Comparison of ENCODE assay signal across 1 cellular context in the genomic region with DNA sequence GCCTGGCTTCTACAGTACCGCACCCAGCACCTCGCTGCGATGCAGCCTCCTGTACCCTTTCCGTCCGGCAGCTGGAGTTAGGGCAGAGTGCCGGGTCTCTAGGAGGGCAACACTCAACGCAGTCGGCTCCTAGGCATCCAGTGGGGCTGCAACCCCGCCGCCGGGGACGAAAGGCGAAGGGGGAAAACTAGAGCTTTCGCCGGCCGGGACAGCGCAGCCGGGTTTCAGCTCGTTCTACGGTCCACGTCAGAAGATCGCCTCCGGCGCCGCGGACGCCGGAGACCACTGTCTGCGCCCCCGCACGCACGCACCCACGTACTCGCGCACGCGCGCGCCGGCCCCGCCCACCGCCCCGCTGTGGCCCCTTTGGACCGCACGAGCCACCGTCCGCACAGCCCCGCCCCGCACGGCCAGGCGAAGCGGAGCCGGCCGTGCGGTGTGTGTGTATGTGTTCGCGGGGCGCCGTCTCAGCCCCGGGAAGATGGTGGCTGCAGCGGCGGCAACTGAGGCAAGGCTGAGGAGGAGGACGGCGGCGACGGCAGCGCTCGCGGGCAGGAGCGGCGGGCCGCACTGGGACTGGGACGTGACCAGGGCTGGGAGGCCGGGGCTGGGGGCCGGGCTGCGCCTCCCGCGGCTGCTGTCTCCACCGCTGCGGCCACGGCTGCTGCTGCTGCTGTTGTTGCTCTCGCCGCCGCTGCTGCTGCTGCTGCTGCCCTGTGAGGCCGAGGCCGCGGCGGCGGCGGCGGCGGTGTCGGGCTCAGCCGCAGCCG.
A peak's percentile ranks its signal among the peaks of the same experiment; 100 is the strongest.
TF ChIP-seq lines count a peak whose summit lies in the region.

TSS of gene ATRN (plus strand) at position 392 of the 770 bp plus-strand sequence. CDS start at position 482, 90 bp downstream.

TF ChIP-seq in HepG2, 621 proteins besides CTCF, POLR2A, EP300 and RAD21 (continued from another document and continues in another):
- TF ChIP-seq ZNF414 (CRISPR knock-in tag; IDR thresholded peaks at IDR 0.05): peak; percentile 48; the same call in 1 of the 2 replicates
- 0 out of 2 replicates have a peak, but pooled peaks have one; percentile 21 for TF ChIP-seq RORA (CRISPR knock-in tag; IDR thresholded peaks at IDR 0.05)
- TF ChIP-seq FOXP4 (CRISPR knock-in tag; IDR thresholded peaks at IDR 0.05): no peak
- peak; percentile 90 for TF ChIP-seq ZNF138 (CRISPR knock-in tag; IDR thresholded peaks at IDR 0.05; ENCODE audit: low read depth)
- no peak for TF ChIP-seq NFIB (CRISPR knock-in tag; IDR thresholded peaks at IDR 0.05; ENCODE audit: borderline replicate concordance)
- TF ChIP-seq, protein P1, sequence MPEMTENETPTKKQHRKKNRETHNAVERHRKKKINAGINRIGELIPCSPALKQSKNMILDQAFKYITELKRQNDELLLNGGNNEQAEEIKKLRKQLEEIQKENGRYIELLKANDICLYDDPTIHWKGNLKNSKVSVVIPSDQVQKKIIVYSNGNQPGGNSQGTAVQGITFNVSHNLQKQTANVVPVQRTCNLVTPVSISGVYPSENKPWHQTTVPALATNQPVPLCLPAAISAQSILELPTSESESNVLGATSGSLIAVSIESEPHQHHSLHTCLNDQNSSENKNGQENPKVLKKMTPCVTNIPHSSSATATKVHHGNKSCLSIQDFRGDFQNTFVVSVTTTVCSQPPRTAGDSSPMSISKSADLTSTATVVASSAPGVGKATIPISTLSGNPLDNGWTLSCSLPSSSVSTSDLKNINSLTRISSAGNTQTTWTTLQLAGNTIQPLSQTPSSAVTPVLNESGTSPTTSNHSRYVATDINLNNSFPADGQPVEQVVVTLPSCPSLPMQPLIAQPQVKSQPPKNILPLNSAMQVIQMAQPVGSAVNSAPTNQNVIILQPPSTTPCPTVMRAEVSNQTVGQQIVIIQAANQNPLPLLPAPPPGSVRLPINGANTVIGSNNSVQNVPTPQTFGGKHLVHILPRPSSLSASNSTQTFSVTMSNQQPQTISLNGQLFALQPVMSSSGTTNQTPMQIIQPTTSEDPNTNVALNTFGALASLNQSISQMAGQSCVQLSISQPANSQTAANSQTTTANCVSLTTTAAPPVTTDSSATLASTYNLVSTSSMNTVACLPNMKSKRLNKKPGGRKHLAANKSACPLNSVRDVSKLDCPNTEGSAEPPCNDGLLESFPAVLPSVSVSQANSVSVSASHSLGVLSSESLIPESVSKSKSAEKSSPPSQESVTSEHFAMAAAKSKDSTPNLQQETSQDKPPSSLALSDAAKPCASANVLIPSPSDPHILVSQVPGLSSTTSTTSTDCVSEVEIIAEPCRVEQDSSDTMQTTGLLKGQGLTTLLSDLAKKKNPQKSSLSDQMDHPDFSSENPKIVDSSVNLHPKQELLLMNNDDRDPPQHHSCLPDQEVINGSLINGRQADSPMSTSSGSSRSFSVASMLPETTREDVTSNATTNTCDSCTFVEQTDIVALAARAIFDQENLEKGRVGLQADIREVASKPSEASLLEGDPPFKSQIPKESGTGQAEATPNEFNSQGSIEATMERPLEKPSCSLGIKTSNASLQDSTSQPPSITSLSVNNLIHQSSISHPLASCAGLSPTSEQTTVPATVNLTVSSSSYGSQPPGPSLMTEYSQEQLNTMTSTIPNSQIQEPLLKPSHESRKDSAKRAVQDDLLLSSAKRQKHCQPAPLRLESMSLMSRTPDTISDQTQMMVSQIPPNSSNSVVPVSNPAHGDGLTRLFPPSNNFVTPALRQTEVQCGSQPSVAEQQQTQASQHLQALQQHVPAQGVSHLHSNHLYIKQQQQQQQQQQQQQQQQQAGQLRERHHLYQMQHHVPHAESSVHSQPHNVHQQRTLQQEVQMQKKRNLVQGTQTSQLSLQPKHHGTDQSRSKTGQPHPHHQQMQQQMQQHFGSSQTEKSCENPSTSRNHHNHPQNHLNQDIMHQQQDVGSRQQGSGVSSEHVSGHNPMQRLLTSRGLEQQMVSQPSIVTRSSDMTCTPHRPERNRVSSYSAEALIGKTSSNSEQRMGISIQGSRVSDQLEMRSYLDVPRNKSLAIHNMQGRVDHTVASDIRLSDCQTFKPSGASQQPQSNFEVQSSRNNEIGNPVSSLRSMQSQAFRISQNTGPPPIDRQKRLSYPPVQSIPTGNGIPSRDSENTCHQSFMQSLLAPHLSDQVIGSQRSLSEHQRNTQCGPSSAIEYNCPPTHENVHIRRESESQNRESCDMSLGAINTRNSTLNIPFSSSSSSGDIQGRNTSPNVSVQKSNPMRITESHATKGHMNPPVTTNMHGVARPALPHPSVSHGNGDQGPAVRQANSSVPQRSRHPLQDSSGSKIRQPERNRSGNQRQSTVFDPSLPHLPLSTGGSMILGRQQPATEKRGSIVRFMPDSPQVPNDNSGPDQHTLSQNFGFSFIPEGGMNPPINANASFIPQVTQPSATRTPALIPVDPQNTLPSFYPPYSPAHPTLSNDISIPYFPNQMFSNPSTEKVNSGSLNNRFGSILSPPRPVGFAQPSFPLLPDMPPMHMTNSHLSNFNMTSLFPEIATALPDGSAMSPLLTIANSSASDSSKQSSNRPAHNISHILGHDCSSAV (CRISPR knock-in tag; IDR thresholded peaks at IDR 0.05; ENCODE audit: borderline replicate concordance): peak; percentile 93
- peak; percentile 91 for TF ChIP-seq ARID2 (CRISPR knock-in tag; IDR thresholded peaks at IDR 0.05; ENCODE audit: borderline replicate concordance)
- TF ChIP-seq SP1 (IDR thresholded peaks at IDR 0.05): peak; percentile 10; the same call in 1 of the 2 replicates
- peak; percentile 100 for TF ChIP-seq SP1 (CRISPR knock-in tag; IDR thresholded peaks at IDR 0.05)
- peak; percentile 97 for TF ChIP-seq SMYD3 (CRISPR knock-in tag; IDR thresholded peaks at IDR 0.05)
- TF ChIP-seq, protein P2, sequence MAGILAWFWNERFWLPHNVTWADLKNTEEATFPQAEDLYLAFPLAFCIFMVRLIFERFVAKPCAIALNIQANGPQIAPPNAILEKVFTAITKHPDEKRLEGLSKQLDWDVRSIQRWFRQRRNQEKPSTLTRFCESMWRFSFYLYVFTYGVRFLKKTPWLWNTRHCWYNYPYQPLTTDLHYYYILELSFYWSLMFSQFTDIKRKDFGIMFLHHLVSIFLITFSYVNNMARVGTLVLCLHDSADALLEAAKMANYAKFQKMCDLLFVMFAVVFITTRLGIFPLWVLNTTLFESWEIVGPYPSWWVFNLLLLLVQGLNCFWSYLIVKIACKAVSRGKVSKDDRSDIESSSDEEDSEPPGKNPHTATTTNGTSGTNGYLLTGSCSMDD (CRISPR knock-in tag; IDR thresholded peaks at IDR 0.05): no peak; the same call in 1 of the 2 replicates
- peak; percentile 92 for TF ChIP-seq ZNF724P (CRISPR knock-in tag; IDR thresholded peaks at IDR 0.05; ENCODE audit: borderline replicate concordance)
- peak; percentile 75; the same call in 1 of the 2 replicates for TF ChIP-seq SIX1 (CRISPR knock-in tag; IDR thresholded peaks at IDR 0.05; ENCODE audit: borderline replicate concordance)
- peak; percentile 95 for TF ChIP-seq ELF3 (CRISPR knock-in tag; IDR thresholded peaks at IDR 0.05)
- TF ChIP-seq PHF8 (CRISPR knock-in tag; IDR thresholded peaks at IDR 0.05): peak; percentile 97
- TF ChIP-seq ATRX (CRISPR knock-in tag; IDR thresholded peaks at IDR 0.05; ENCODE audit: borderline replicate concordance): no peak; the same call in 1 of the 2 replicates
- TF ChIP-seq, protein P3, sequence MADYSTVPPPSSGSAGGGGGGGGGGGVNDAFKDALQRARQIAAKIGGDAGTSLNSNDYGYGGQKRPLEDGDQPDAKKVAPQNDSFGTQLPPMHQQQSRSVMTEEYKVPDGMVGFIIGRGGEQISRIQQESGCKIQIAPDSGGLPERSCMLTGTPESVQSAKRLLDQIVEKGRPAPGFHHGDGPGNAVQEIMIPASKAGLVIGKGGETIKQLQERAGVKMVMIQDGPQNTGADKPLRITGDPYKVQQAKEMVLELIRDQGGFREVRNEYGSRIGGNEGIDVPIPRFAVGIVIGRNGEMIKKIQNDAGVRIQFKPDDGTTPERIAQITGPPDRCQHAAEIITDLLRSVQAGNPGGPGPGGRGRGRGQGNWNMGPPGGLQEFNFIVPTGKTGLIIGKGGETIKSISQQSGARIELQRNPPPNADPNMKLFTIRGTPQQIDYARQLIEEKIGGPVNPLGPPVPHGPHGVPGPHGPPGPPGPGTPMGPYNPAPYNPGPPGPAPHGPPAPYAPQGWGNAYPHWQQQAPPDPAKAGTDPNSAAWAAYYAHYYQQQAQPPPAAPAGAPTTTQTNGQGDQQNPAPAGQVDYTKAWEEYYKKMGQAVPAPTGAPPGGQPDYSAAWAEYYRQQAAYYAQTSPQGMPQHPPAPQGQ (CRISPR knock-in tag; IDR thresholded peaks at IDR 0.05; ENCODE audit: borderline replicate concordance): no peak; the same call in 1 of the 2 replicates
- 0 out of 2 replicates have a peak, but pooled peaks have one; percentile 39 for TF ChIP-seq ZNF557 (CRISPR knock-in tag; IDR thresholded peaks at IDR 0.05)
- peak; percentile 30; the same call in 1 of the 2 replicates for TF ChIP-seq SRF (IDR thresholded peaks at IDR 0.05; ENCODE audit: low read depth, low read length)
- TF ChIP-seq HCFC1 (IDR thresholded peaks at IDR 0.05; ENCODE audit: low read depth, low read length): peak; percentile 61
- TF ChIP-seq SETDB1 (CRISPR knock-in tag; IDR thresholded peaks at IDR 0.05; ENCODE audit: borderline replicate concordance): no peak
- peak; percentile 98 for TF ChIP-seq MTERF4 (CRISPR knock-in tag; IDR thresholded peaks at IDR 0.05)
- peak; percentile 95; the same call in 1 of the 2 replicates for TF ChIP-seq ZNF878 (CRISPR knock-in tag; IDR thresholded peaks at IDR 0.05)
- peak; percentile 99 for TF ChIP-seq ZNF749 (CRISPR knock-in tag; IDR thresholded peaks at IDR 0.05; ENCODE audit: borderline replicate concordance)
- TF ChIP-seq RBFOX2 (IDR thresholded peaks at IDR 0.05; ENCODE audit: low read depth, low read length): peak; percentile 99
- peak; percentile 87 for TF ChIP-seq ZNF768 (CRISPR knock-in tag; IDR thresholded peaks at IDR 0.05)
- TF ChIP-seq IKZF4 (CRISPR knock-in tag; IDR thresholded peaks at IDR 0.05; ENCODE audit: borderline replicate concordance, low read depth, not compliant biosample characterization): peak; percentile 60
- TF ChIP-seq GZF1 (CRISPR knock-in tag; IDR thresholded peaks at IDR 0.05): no peak
- TF ChIP-seq YEATS2 (CRISPR knock-in tag; IDR thresholded peaks at IDR 0.05; ENCODE audit: borderline replicate concordance): peak; percentile 91
- no peak for TF ChIP-seq ZNF660 (CRISPR knock-in tag; IDR thresholded peaks at IDR 0.05; ENCODE audit: borderline replicate concordance, low read depth)
- no peak; the same call in 1 of the 2 replicates for TF ChIP-seq ARHGAP35 (CRISPR knock-in tag; IDR thresholded peaks at IDR 0.05; ENCODE audit: borderline replicate concordance)
- peak; percentile 82; the same call in 1 of the 2 replicates for TF ChIP-seq ZNF784 (CRISPR knock-in tag; IDR thresholded peaks at IDR 0.05; ENCODE audit: borderline replicate concordance)
- peak; percentile 78; the same call in 1 of the 2 replicates for TF ChIP-seq ZNF530 (CRISPR knock-in tag; IDR thresholded peaks at IDR 0.05; ENCODE audit: low read depth)
- TF ChIP-seq MXI1 (IDR thresholded peaks at IDR 0.05; ENCODE audit: borderline replicate concordance, low read depth, low read length): peak; percentile 93
- no peak; the same call in 1 of the 2 replicates for TF ChIP-seq XBP1 (CRISPR knock-in tag; IDR thresholded peaks at IDR 0.05)
- TF ChIP-seq ADNP (CRISPR knock-in tag; IDR thresholded peaks at IDR 0.05): no peak
- no peak for TF ChIP-seq RBAK (CRISPR knock-in tag; IDR thresholded peaks at IDR 0.05)
- no peak for TF ChIP-seq JARID2 (CRISPR knock-in tag; IDR thresholded peaks at IDR 0.05; ENCODE audit: insufficient replicate concordance)
- peak; percentile 97 for TF ChIP-seq ZFY (CRISPR knock-in tag; IDR thresholded peaks at IDR 0.05)
- peak; percentile 97 for TF ChIP-seq ZFX (CRISPR knock-in tag; IDR thresholded peaks at IDR 0.05; ENCODE audit: low read depth)
- TF ChIP-seq HMG20A (CRISPR knock-in tag; IDR thresholded peaks at IDR 0.05; ENCODE audit: borderline replicate concordance): peak; percentile 54; the same call in 1 of the 2 replicates
- TF ChIP-seq ZNF816 (CRISPR knock-in tag; IDR thresholded peaks at IDR 0.05; ENCODE audit: borderline replicate concordance): no peak
- TF ChIP-seq TSC22D2 (CRISPR knock-in tag; IDR thresholded peaks at IDR 0.05; ENCODE audit: borderline replicate concordance): no peak
- TF ChIP-seq PAX8 (CRISPR knock-in tag; IDR thresholded peaks at IDR 0.05; ENCODE audit: borderline replicate concordance): peak; percentile 94; the same call in 1 of the 2 replicates
- peak; percentile 89 for TF ChIP-seq ZNF777 (CRISPR knock-in tag; IDR thresholded peaks at IDR 0.05)
- peak; percentile 50; the same call in 1 of the 2 replicates for TF ChIP-seq SOX13 (IDR thresholded peaks at IDR 0.05)
- peak in 1 of 2 experiments; percentile 58; a peak in 2 of 4 replicates for TF ChIP-seq SOX13 (CRISPR knock-in tag; conservative IDR thresholded peaks at IDR 0.05 in 1 of 2, IDR thresholded peaks at IDR 0.05 in 1 of 2)
- peak; percentile 61; the same call in 1 of the 2 replicates for TF ChIP-seq ZC3H13 (CRISPR knock-in tag; IDR thresholded peaks at IDR 0.05)
- no peak for TF ChIP-seq CCAR2 (optimal IDR thresholded peaks at IDR 0.05; ENCODE audit: low read depth, low read length)
